ENCODE assay signal across 8 cellular contexts in genomic region chr3:159252772-159253384, GRCh38.
DNase-seq lines count a peak whose midpoint lies in the region; ATAC-seq and TF ChIP-seq lines count a peak whose summit lies in the region.

No MANE protein-coding gene starts in this region.

- H3K27me3 ChIP-seq in SK-N-SH (ENCODE audit: insufficient read depth): no peaks in the 10 kb centered on the region

- TF ChIP-seq RAD21 in SK-N-SH (IDR thresholded peaks at IDR 0.05; ENCODE audit: low read length): peak; percentile 83

- no peaks in the 10 kb centered on the region for H3K36me3 Mint-ChIP-seq in glutamatergic neuron (ENCODE audit: unreplicated experiment)
- H3K36me3 Mint-ChIP-seq in activated CD4-positive, alpha-beta memory T cell treated with anti-CD3 and anti-CD28 coated beads for 36 hours: peaks cover 2% of the 10 kb centered on the region
- H3K36me3 Mint-ChIP-seq in activated naive CD4-positive, alpha-beta T cell treated with anti-CD3 and anti-CD28 coated beads, Interleukin-2, amount 50 U/mL, for 72 hours: peaks cover 10 to 16% of the 10 kb centered on the region in 2 donors

- CTCF ChIA-PET in SK-N-SH (lab: Yijun Ruan, JAX): interaction anchor here (0.7 to 4.6 kb wide), 23 partner anchors 12 to 591 kb away, joined by 3 to 45 read pairs (median 4); partner anchors contain the start of gene MFSD1
- CTCF ChIA-PET in activated CD4-positive, alpha-beta memory T cell treated with anti-CD3 and anti-CD28 coated beads for 36 hours (lab: Charles Lee): interaction anchor here (1.4 to 3.0 kb wide), 3 partner anchors 12 to 407 kb away, joined by 4 to 19 read pairs (median 7); no protein-coding TSS in a partner anchor

- H3K36me3 ChIP-seq in SK-N-SH (replicated peaks in 1 of 2; ENCODE audit: control insufficient read depth in 1 of 2, insufficient read depth in 2 of 2, low read length in 1 of 2): no peaks in the 10 kb centered on the region

- no peaks in the 10 kb centered on the region for H3K9me3 ChIP-seq in SK-N-SH

- no peaks in the 10 kb centered on the region for H4K20me1 ChIP-seq in SK-N-SH (ENCODE audit: insufficient read depth)

- no peaks in the 10 kb centered on the region for H3K4me1 Mint-ChIP-seq in glutamatergic neuron (ENCODE audit: low read depth, unreplicated experiment)
- H3K4me1 Mint-ChIP-seq in activated CD4-positive, alpha-beta memory T cell treated with anti-CD3 and anti-CD28 coated beads for 36 hours (ENCODE audit: low read depth): no peaks in the 10 kb centered on the region

- H3K27ac ChIP-seq in SK-N-SH (ENCODE audit: low read depth in 2 of 2, low read length in 1 of 2): peak overlapping the region; percentile 50 to 83; a peak in 3 of 4 replicates

- no peaks in the 10 kb centered on the region for H3K9me2 ChIP-seq in SK-N-SH

- H3F3A ChIP-seq in SK-N-SH (replicated peaks; ENCODE audit: insufficient read depth): peaks cover 18% of the 10 kb centered on the region

- peak; percentile 54 for TF ChIP-seq CTCF in GM12864 (IDR thresholded peaks at IDR 0.05; ENCODE audit: low read depth, low read length, missing control alignments)
- peak; percentile 93 for TF ChIP-seq CTCF in SK-N-SH (IDR thresholded peaks at IDR 0.05)
- TF ChIP-seq CTCF in glutamatergic neuron (IDR thresholded peaks at IDR 0.05; ENCODE audit: partially characterized antibody, unreplicated experiment): peak; percentile 94

- no peaks in the 10 kb centered on the region for H3K9me3 Mint-ChIP-seq in glutamatergic neuron (ENCODE audit: unreplicated experiment)
- peaks cover 19% of the 10 kb centered on the region for H3K9me3 Mint-ChIP-seq in activated CD4-positive, alpha-beta memory T cell treated with anti-CD3 and anti-CD28 coated beads for 36 hours
- peaks cover 16 to 17% of the 10 kb centered on the region in 2 donors for H3K9me3 Mint-ChIP-seq in activated naive CD4-positive, alpha-beta T cell treated with anti-CD3 and anti-CD28 coated beads, Interleukin-2, amount 50 U/mL, for 72 hours

- in situ Hi-C loops in KBM-7 (cut with MboI; ENCODE audit: low pct_unique_long_range_greater_than_20kb, low sequenced_read_pairs): loop anchor here (25.0 kb wide), 3 partner anchors 416 to 759 kb away; no protein-coding TSS in a partner anchor

- peaks cover 0 to 24% of the 10 kb centered on the region in 2 experiments; a peak in 2 of 4 replicates for H3K4me1 ChIP-seq in SK-N-SH (ENCODE audit: control insufficient read depth in 1 of 2, insufficient read depth in 2 of 2, low read depth in 1 of 2, low read length in 1 of 2)

- no peak overlapping the region for H3K27ac Mint-ChIP-seq in glutamatergic neuron (ENCODE audit: unreplicated experiment)
- H3K27ac Mint-ChIP-seq in activated CD4-positive, alpha-beta memory T cell treated with anti-CD3 and anti-CD28 coated beads for 36 hours: no peak overlapping the region
- no peak overlapping the region for H3K27ac Mint-ChIP-seq in activated naive CD4-positive, alpha-beta T cell treated with anti-CD3 and anti-CD28 coated beads, Interleukin-2, amount 50 U/mL, for 72 hours

- intact Hi-C loops in activated CD4-positive, alpha-beta memory T cell treated with anti-CD3 and anti-CD28 coated beads for 36 hours (cut with micrococcal nuclease): loop anchor here (2.0 kb wide), 1 partner anchor 334 kb away; no protein-coding TSS in a partner anchor

- no peak overlapping the region for H3K4me3 Mint-ChIP-seq in glutamatergic neuron (ENCODE audit: unreplicated experiment)
- no peak overlapping the region for H3K4me3 Mint-ChIP-seq in activated CD4-positive, alpha-beta memory T cell treated with anti-CD3 and anti-CD28 coated beads for 36 hours

- DNase-seq in GM12864 (ENCODE audit: low read depth) (peak; percentile 29), KBM-7 (peak; percentile 57), SK-N-SH (peak; percentile 36), glutamatergic neuron (no peak)
- no peak for DNase-seq in activated CD4-positive, alpha-beta memory T cell treated with anti-CD3 and anti-CD28 coated beads for 36 hours
- no peak for DNase-seq in activated naive CD4-positive, alpha-beta T cell treated with anti-CD3 and anti-CD28 coated beads, Interleukin-2, amount 50 U/mL, for 72 hours (ENCODE audit: low spot score in 2 of 2)

- no peak overlapping the region for H3K4me2 ChIP-seq in SK-N-SH

- no peaks in the 10 kb centered on the region for H3K79me2 ChIP-seq in SK-N-SH (ENCODE audit: insufficient read depth)

- no peak overlapping the region for H3K4me3 ChIP-seq in GM12864 (ENCODE audit: low read depth, low read length)
- H3K4me3 ChIP-seq in SK-N-SH (ENCODE audit: low read depth in 2 of 2, low read length in 1 of 2): peak overlapping the region in 1 of 2 experiments; percentile 14; a peak in 1 of 4 replicates

- H2AFZ ChIP-seq in SK-N-SH (ENCODE audit: low read depth): no peak overlapping the region

- TF ChIP-seq EP300 in SK-N-SH (IDR thresholded peaks at IDR 0.05; ENCODE audit: borderline replicate concordance in 1 of 2, low read depth in 1 of 2, low read length in 1 of 2): no peak

- H3K9ac ChIP-seq in SK-N-SH: 0 out of 2 replicates have a peak overlapping the region, but pooled peaks have one; percentile 7

- POLR2A ChIA-PET in SK-N-SH (lab: Yijun Ruan, JAX): interaction anchor here (0.6 kb wide), 1 partner anchor 796 kb away, joined by 3 read pairs; no protein-coding TSS in a partner anchor
- POLR2A ChIA-PET in activated CD4-positive, alpha-beta memory T cell treated with anti-CD3 and anti-CD28 coated beads for 36 hours (lab: Charles Lee): no interaction called here

- H3K27me3 Mint-ChIP-seq in glutamatergic neuron (ENCODE audit: unreplicated experiment): peaks cover 2% of the 10 kb centered on the region
- H3K27me3 Mint-ChIP-seq in activated CD4-positive, alpha-beta memory T cell treated with anti-CD3 and anti-CD28 coated beads for 36 hours: peaks cover 4% of the 10 kb centered on the region

- 4% methylated on average over 2 of the region's 2 CpGs for WGBS in SK-N-SH (ENCODE audit: low lambda C conversion rate)

- no peak for ATAC-seq in HG02678 (IDR thresholded peaks at IDR 0.05; ENCODE audit: unreplicated experiment)
- no peak for ATAC-seq in activated naive CD4-positive, alpha-beta T cell treated with anti-CD3 and anti-CD28 coated beads, Interleukin-2, amount 50 U/mL, for 72 hours
- no peak for ATAC-seq in GM21717 (IDR thresholded peaks at IDR 0.05; ENCODE audit: unreplicated experiment)

TF ChIP-seq in SK-N-SH, 30 proteins besides CTCF, POLR2A, EP300 and RAD21:
- TF ChIP-seq SMC3 (IDR thresholded peaks at IDR 0.05; ENCODE audit: low read depth, low read length) (peak; percentile 81), USF2 (IDR thresholded peaks at IDR 0.05; ENCODE audit: borderline replicate concordance, low read depth, low read length) (no peak)

Comparison
In these comparisons a context has a peak if more than half of its experiments do, and no peak if none do; other contexts are left out.
1. DNase-seq: peak in GM12864 (single experiment), KBM-7 (single experiment) and SK-N-SH (single experiment); none in glutamatergic neuron (single experiment), activated CD4-positive, alpha-beta memory T cell treated with anti-CD3 and anti-CD28 coated beads for 36 hours (single experiment) and activated naive CD4-positive, alpha-beta T cell treated with anti-CD3 and anti-CD28 coated beads, Interleukin-2, amount 50 U/mL, for 72 hours (0 of 2).
2. Peak in every context shown above with its lines, with median percentiles within 50 percentile points of each other: CTCF ChIP-seq.